27 cellular contexts compared by ENCODE assay signal in the genomic region with DNA sequence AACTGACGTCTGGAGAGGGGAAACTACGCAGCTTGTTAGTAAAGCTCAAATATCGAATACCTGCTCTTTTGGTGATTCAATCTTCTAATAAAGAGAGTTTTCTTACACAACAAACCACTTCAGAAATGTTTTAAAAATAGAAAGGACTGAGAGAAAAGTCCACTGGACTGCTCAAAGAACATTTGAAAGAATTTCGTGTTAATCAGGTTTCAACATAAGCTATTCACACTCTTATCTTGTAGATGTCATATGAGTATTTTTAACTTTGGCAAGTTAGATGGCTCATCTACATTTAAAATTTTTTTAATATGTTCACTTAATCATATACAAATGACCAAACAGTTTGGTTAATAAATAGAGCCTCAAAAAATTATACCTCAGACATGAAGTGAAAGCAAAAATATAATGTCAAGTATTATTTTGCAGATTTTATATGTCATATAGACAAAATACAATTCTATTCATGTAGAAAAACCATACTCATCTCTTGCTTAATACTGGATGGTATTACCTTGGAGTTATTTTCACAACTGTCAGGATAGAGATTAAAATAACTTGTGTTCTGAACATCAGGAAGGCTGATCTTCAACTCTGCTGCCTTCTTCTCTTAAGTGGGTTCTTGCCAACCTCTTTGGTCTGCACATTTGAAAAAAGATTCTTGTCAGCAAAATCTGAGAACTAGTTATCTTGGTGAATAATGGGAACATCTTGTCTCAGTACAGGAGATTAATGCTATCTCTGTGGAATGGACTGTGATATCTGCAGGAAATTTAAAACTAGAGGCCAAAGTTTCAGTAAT.
"Had no signal": no experiment of that assay in that cellular context is flagged by ENCODE, and none has a peak within 500 bp of the region (broad histone marks: within the 10 kb centered on the region; RNA-seq: fewer than 3 reads in every experiment).

No MANE protein-coding gene starts in this region.

- H3K4me1 ChIP-seq: ascending aorta, body of pancreas, SJSA1 had no signal

- ATAC-seq: activated CD8-positive, alpha-beta memory T cell treated with anti-CD3 and anti-CD28 coated beads, Interleukin-2, amount 10 ng/mL, durations not matched to agents 7 days and 5 days; body of pancreas; Panc1; SK-N-SH treated with all-trans-retinoic acid at 6 μM for 48 hours; WTC11 had no signal

- H3K4me3 ChIP-seq: ascending aorta, body of pancreas, SJSA1 had no signal

- H3K27me3 ChIP-seq: ascending aorta, body of pancreas, SJSA1 had no signal

- H3K36me3 ChIP-seq: ascending aorta, SJSA1 had no signal

- FAIRE-seq: bronchial epithelial cell had no signal

- H3K27ac ChIP-seq: ascending aorta, body of pancreas, SJSA1 had no signal

- DNase-seq: activated CD4-positive, alpha-beta T cell treated with anti-CD3 and anti-CD28 coated beads for 48 hours; activated CD4-positive, alpha-beta T cell treated with anti-CD3 and anti-CD28 coated beads, Interleukin-2, amount 50 U/mL, for 48 hours; activated CD4-positive, CD25-positive, alpha-beta regulatory T cell treated with anti-CD3 and anti-CD28 coated beads, Interleukin-2, amount 50 U/mL, for 72 hours; activated CD8-positive, alpha-beta memory T cell treated with anti-CD3 and anti-CD28 coated beads, Interleukin-2, amount 10 ng/mL, durations not matched to agents 7 days and 5 days; activated effector memory CD4-positive, alpha-beta T cell treated with Interleukin-2 at 50 U/mL for 16 hours; activated naive CD4-positive, alpha-beta T cell; activated T-cell treated with anti-CD3 and anti-CD28 coated beads, Interleukin-2, amount 50 U/mL, for 24 hours; amniotic stem cell; body of pancreas; Kasumi-1; KBM-7; NCI-H1048; NCI-H1930; NCI-H2171; NCI-H2227 treated with DMSO at 0.1 percent for 48 hours; NCI-H526; NCI-H774; OCI-M1; RPMI8226; SHP77; SW 1271 had no signal

- H3K9me3 ChIP-seq: ascending aorta, body of pancreas, SJSA1 had no signal
